In the genomic region with DNA sequence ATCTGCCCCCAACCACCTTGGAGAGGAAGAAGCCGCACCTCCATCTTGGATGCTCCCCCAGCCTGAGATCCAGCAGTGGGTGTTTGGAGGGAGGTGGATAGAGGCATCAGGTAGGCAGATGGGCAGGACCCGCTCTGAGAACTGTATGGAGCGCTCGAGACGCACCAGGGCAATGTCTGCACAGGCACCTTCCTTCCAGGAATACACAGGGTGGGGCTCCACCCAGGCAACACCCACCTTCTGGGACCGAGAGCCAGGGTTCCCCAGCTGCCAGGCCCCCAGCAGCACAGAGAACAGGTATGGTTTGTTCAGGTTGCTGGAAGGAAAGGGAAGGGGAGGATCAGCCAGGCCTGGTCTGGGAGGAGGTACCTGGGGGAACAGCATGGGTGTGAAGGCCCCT, we compare ENCODE assay signal across 20 cellular contexts. TPM values are rescaled to one million over a fixed set of nuclear protein-coding genes. Genes with fewer than 3 reads are reported as not detected.
DNase-seq lines count a peak whose midpoint lies in the region; FAIRE-seq and TF ChIP-seq lines count a peak whose summit lies in the region.
"Had no signal": no experiment of that assay in that cellular context is flagged by ENCODE, and none has a peak within 500 bp of the region (broad histone marks: within the 10 kb centered on the region; RNA-seq: fewer than 3 reads in every experiment).

No MANE protein-coding gene starts in this region.

- no peak overlapping the region for H3K4me3 Mint-ChIP-seq in MCF 10A (ENCODE audit: unreplicated experiment)
- H3K4me3 Mint-ChIP-seq: CD14-positive monocyte had no signal

- peaks cover 63% of the 10 kb centered on the region for H3F3A ChIP-seq in PC-9 (ENCODE audit: insufficient read depth, low read depth)

- H3K9me3 ChIP-seq in PC-9 (ENCODE audit: insufficient read depth, low read depth) (peaks cover 14% of the 10 kb centered on the region), esophagus (ENCODE audit: control insufficient read depth in 2 of 2, insufficient read depth in 1 of 2, low read depth in 1 of 2, low read length in 1 of 2) (peaks cover 1 to 2% of the 10 kb centered on the region in 2 donors), spleen (peaks cover 0 to 26% (median 15%) of the 10 kb centered on the region in 8 donors), small intestine (ENCODE audit: control insufficient read depth, low read depth) (no peaks in the 10 kb centered on the region)

- BruUV-seq in PC-9 (replicated peaks; lab: Mats Ljungman, UMichigan) (no TSS peak), MCF 10A (replicated peaks; lab: Mats Ljungman, UMichigan) (no TSS peak)

- H3K27ac ChIP-seq in PC-9 = peak overlapping the region; percentile 28; the same call in 1 of the 2 replicates
- H3K27ac ChIP-seq in esophagus (ENCODE audit: low read depth in 2 of 2, low read length in 1 of 2) = peak overlapping the region; percentile 74 to 95
- no peak overlapping the region for H3K27ac ChIP-seq in spleen
- no peak overlapping the region for H3K27ac ChIP-seq in small intestine (ENCODE audit: low read depth in 1 of 2, low read length in 1 of 2)
- H3K27ac ChIP-seq: SJCRH30 had no signal

- H3K4me1 Mint-ChIP-seq in MCF 10A (ENCODE audit: insufficient read depth, unreplicated experiment) = peaks cover 6% of the 10 kb centered on the region

- 59 to 60% methylated on average over 6 of the region's 6 CpGs for WGBS in esophagus, 2 donors
- 79 to 94% (median 89%) methylated on average over 6 of the region's 6 CpGs for WGBS in spleen, 5 donors
- WGBS in small intestine, 3 donors = 48 to 77% (median 76%) methylated on average over 6 of the region's 6 CpGs

- H3K36me3 ChIP-seq in PC-9 (ENCODE audit: low read depth) (peaks cover 30% of the 10 kb centered on the region), esophagus (ENCODE audit: control insufficient read depth in 2 of 2, insufficient read depth in 2 of 2, low read length in 1 of 2) (peaks cover 0 to 18% of the 10 kb centered on the region in 2 donors), spleen (no peaks in the 10 kb centered on the region), small intestine (ENCODE audit: control insufficient read depth in 2 of 2, insufficient read depth in 2 of 2, low read length in 2 of 2) (no peaks in the 10 kb centered on the region)
- H3K36me3 ChIP-seq: SJCRH30 had no signal

- peaks cover 34% of the 10 kb centered on the region for H3K4me1 ChIP-seq in PC-9 (replicated peaks; ENCODE audit: insufficient read depth)
- H3K4me1 ChIP-seq in esophagus (ENCODE audit: control insufficient read depth in 2 of 2, insufficient read depth in 2 of 2, low read length in 1 of 2) = peaks cover 0 to 16% of the 10 kb centered on the region in 2 donors
- H3K4me1 ChIP-seq in spleen = peaks cover 0 to 17% (median 14%) of the 10 kb centered on the region in 6 donors
- H3K4me1 ChIP-seq in small intestine (ENCODE audit: control insufficient read depth in 2 of 2, insufficient read depth in 1 of 2, low read depth in 1 of 2, low read length in 1 of 2) = peaks cover 0 to 3% of the 10 kb centered on the region in 2 donors
- H3K4me1 ChIP-seq: SJCRH30 had no signal

- no peak overlapping the region for H2AFZ ChIP-seq in PC-9

- H3K27ac Mint-ChIP-seq in MCF 10A (ENCODE audit: low read depth, unreplicated experiment) = no peak overlapping the region

- TF ChIP-seq CTCF in GM10248 (IDR thresholded peaks at IDR 0.05; ENCODE audit: control extremely low read depth, extremely low read depth, low read depth, missing control alignments) (no peak), PC-9 (conservative IDR thresholded peaks at IDR 0.05) (no peak), spleen (IDR thresholded peaks at IDR 0.05 in 8 of 11, conservative IDR thresholded peaks at IDR 0.05 in 3 of 11) (no peak), MCF 10A (IDR thresholded peaks at IDR 0.05; ENCODE audit: unreplicated experiment) (no peak)

- H3K9me2 ChIP-seq in PC-9 (ENCODE audit: insufficient read depth) = no peaks in the 10 kb centered on the region

- TF ChIP-seq POLR2A in spleen (IDR thresholded peaks at IDR 0.05) = no peak

- peak; percentile 14 for DNase-seq in GM10248 (ENCODE audit: extremely low spot score)
- no peak for DNase-seq in PC-9
- DNase-seq in spleen = peak; percentile 36
- DNase-seq in Kasumi-1 (lab: John Stamatoyannopoulos, UW) = no peak
- DNase-seq in MCF 10A (ENCODE audit: unreplicated experiment) = no peak
- DNase-seq in small intestine = no peak
- no peak for DNase-seq in globus pallidus (ENCODE audit: low spot score)
- DNase-seq: AML-193, KBM-7, MV-4-11, NCI-H1694 treated with DMSO at 0.1 percent for 48 hours, SW 1271 had no signal

- H3K27me3 ChIP-seq in PC-9 (ENCODE audit: insufficient read depth, low read depth) (no peaks in the 10 kb centered on the region), esophagus (ENCODE audit: control insufficient read depth in 1 of 2, insufficient read depth in 2 of 2, low read length in 2 of 2) (no peaks in the 10 kb centered on the region), spleen (replicated peaks in 1 of 7) (peaks cover 0 to 75% (median 34%) of the 10 kb centered on the region in 7 donors), small intestine (ENCODE audit: control insufficient read depth in 2 of 2, insufficient read depth in 2 of 2, low read length in 2 of 2) (peaks cover 0 to 12% of the 10 kb centered on the region in 2 donors)
- H3K27me3 ChIP-seq: SJCRH30 had no signal

- peaks cover 10% of the 10 kb centered on the region for H3K9me3 Mint-ChIP-seq in MCF 10A (ENCODE audit: unreplicated experiment)

- peaks cover 37% of the 10 kb centered on the region for H3K79me2 ChIP-seq in PC-9 (ENCODE audit: low read depth)

- no peak for FAIRE-seq in small intestine (lab: Jason Lieb, UNC)
- FAIRE-seq: G401.6, GM18507, H1, HepG2 had no signal

- no peak overlapping the region for H3K4me3 ChIP-seq in PC-9
- H3K4me3 ChIP-seq in esophagus (ENCODE audit: low read depth in 1 of 2, low read length in 2 of 2) = peak overlapping the region; percentile 18 to 71
- H3K4me3 ChIP-seq in spleen = no peak overlapping the region
- no peak overlapping the region for H3K4me3 ChIP-seq in small intestine (ENCODE audit: low read depth in 1 of 2, low read length in 2 of 2)
- H3K4me3 ChIP-seq: SJCRH30 had no signal

- no peaks in the 10 kb centered on the region for H3K27me3 Mint-ChIP-seq in MCF 10A (ENCODE audit: insufficient read depth, unreplicated experiment)

- H3K4me2 ChIP-seq in PC-9 = peak overlapping the region; percentile 85

- intact Hi-C loops in PC-9 (cut with micrococcal nuclease; ENCODE audit: unreplicated experiment) = loop anchor here (5.0 kb wide), 1 partner anchor 38 kb away; the partner anchor contains the start of gene PRSS21
- intact Hi-C loops in spleen (cut with DNase I; ENCODE audit: low total_unique reads) = no loop called here
- intact Hi-C loops in MCF 10A (cut with micrococcal nuclease) = no loop called here

- CTCF ChIA-PET in GM10248 (lab: Yijun Ruan, JAX) = interaction anchor here (1.6 to 2.9 kb wide), 2 partner anchors 13 to 16 kb away, joined by 9 to 11 read pairs; no protein-coding TSS in a partner anchor
- CTCF ChIA-PET in PC-9 (lab: Charles Lee) = no interaction called here
- CTCF ChIA-PET in MCF 10A (lab: Yijun Ruan, JAX) = interaction anchor here (0.7 kb wide), 1 partner anchor 15 kb away, joined by 3 read pairs; no protein-coding TSS in a partner anchor

- H3K36me3 Mint-ChIP-seq in MCF 10A (ENCODE audit: insufficient read depth, unreplicated experiment) = no peaks in the 10 kb centered on the region

- POLR2A ChIA-PET in GM10248 (lab: Yijun Ruan, JAX) = no interaction called here
- POLR2A ChIA-PET in PC-9 (lab: Charles Lee; ENCODE audit: unreplicated experiment) = no interaction called here
- POLR2A ChIA-PET in MCF 10A (lab: Yijun Ruan, JAX) = interaction anchor here (0.9 kb wide), 1 partner anchor 19 kb away, joined by 3 read pairs; no protein-coding TSS in a partner anchor

- peaks cover 5% of the 10 kb centered on the region for H4K20me1 ChIP-seq in PC-9 (ENCODE audit: insufficient read depth)

RNA-seq across cellular contexts. Expression of gene PRSS22, which starts 2.4 kb away (rescaled TPM):
- total RNA-seq in PC-9 (2021) (98.2 and 99.7 TPM in 2 replicates), spleen (under 1 TPM in 1 of 7 donors, not detected in 6; 0.60 TPM), MCF 10A (2022) (not detected in 2 replicates)
- polyA plus RNA-seq in esophagus (100 to 1,000 TPM; 109 to 281 TPM), spleen (under 1 TPM in 2 of 3 donors, not detected in 1; 0.19 to 0.33 TPM), small intestine (1 to 10 TPM in 2 of 3 donors, under 1 TPM in 1; 0.45 to 3.9 (median 1.4) TPM)
- total RNA-seq: NCI-H460, SJCRH30 had no signal
- polyA plus RNA-seq: CD14-positive monocyte had no signal

RNA-seq across cellular contexts. Expression of gene ZG16B, which starts 25.4 kb away (rescaled TPM):
- total RNA-seq in PC-9 (2021) = 19.9 and 23.4 TPM in 2 replicates
- polyA plus RNA-seq in esophagus = 1 to 10 TPM in 1 of 2 donors, under 1 TPM in 1; 0.77 to 1.1 TPM
- 1 to 10 TPM in 5 of 7 donors, under 1 TPM in 1, not detected in 1; 0.79 to 3.8 (median 1.5) TPM for total RNA-seq in spleen
- 1 to 10 TPM in 2 of 3 donors, under 1 TPM in 1; 0.73 to 1.6 (median 1.5) TPM for polyA plus RNA-seq in spleen
- 4.0 and 6.9 TPM in 2 replicates for total RNA-seq in MCF 10A (2022)
- polyA plus RNA-seq in small intestine = 10 to 100 TPM in 2 of 3 donors, 1 to 10 TPM in 1; 5.2 to 19.9 (median 17.3) TPM
- total RNA-seq: H1, SJCRH30 had no signal

RNA-seq across cellular contexts. Expression of gene FLYWCH2, which starts 27.5 kb away (rescaled TPM):
- total RNA-seq in PC-9 (2021) = 41.5 and 50.1 TPM in 2 replicates
- polyA plus RNA-seq in esophagus = 10 to 100 TPM; 23.9 to 30.9 TPM
- 10 to 100 TPM; 27.5 to 98.6 (median 48.4) TPM for total RNA-seq in spleen
- 10 to 100 TPM; 31.6 to 62.6 (median 49.5) TPM for polyA plus RNA-seq in spleen
- total RNA-seq in MCF 10A (2022) = 24.4 and 27.7 TPM in 2 replicates
- polyA plus RNA-seq in small intestine = 10 to 100 TPM; 21.9 to 30.2 (median 24.6) TPM

RNA-seq across cellular contexts. Expression of gene PRSS21, which starts 38.5 kb away (rescaled TPM):
- total RNA-seq in PC-9 (2021) = 61.2 and 77.4 TPM in 2 replicates
- polyA plus RNA-seq in esophagus = 1 to 10 TPM in 1 of 2 donors, under 1 TPM in 1; 0.86 to 1.8 TPM
- total RNA-seq in spleen = 1 to 10 TPM in 6 of 7 donors, under 1 TPM in 1; 0.81 to 4.9 (median 1.5) TPM
- polyA plus RNA-seq in spleen = 1 to 10 TPM in 2 of 3 donors, under 1 TPM in 1; 0.49 to 3.4 (median 1.8) TPM
- 16.4 TPM in 2 replicates for total RNA-seq in MCF 10A (2022)
- polyA plus RNA-seq in small intestine = under 1 TPM in 1 of 3 donors, not detected in 2; 0.19 TPM
- total RNA-seq: HepG2, NCI-H460, SJCRH30 had no signal
- polyA plus RNA-seq: HepG2 had no signal

RNA-seq across cellular contexts. Expression of gene FLYWCH1, which starts 56.2 kb away (rescaled TPM):
- total RNA-seq in PC-9 (2021) (79.9 and 84.8 TPM in 2 replicates), spleen (10 to 100 TPM; 34.8 to 79.3 (median 57.0) TPM), MCF 10A (2022) (76.3 and 86.2 TPM in 2 replicates)
- polyA plus RNA-seq in esophagus (10 to 100 TPM; 12.9 to 20.2 TPM), spleen (10 to 100 TPM; 14.0 to 47.0 (median 43.9) TPM), small intestine (10 to 100 TPM; 13.0 to 15.2 (median 14.7) TPM)

Comparison
In these comparisons a context has a peak if more than half of its experiments do, and no peak if none do; other contexts are left out.
1. DNase-seq: peak in GM10248 (single experiment) and spleen (single experiment); none in PC-9 (0 of 2), Kasumi-1 (0 of 2), MCF 10A (single experiment), small intestine (single experiment) and globus pallidus (single experiment).
2. H3K27ac ChIP-seq: peak in PC-9 (single experiment) and esophagus (2 of 2); none in spleen (0 of 8) and small intestine (0 of 2).
3. H3K4me3 ChIP-seq: peak in esophagus (2 of 2); none in PC-9 (single experiment), spleen (0 of 8) and small intestine (0 of 2).
4. RNA of gene PRSS22, which starts 2.4 kb away (total RNA-seq): 98.2 to 99.7 TPM in PC-9; not detected in MCF 10A and 0.60 TPM in spleen; every median in the first group is over 10 times any median in the second.